ENCODE assay signal across 23 cellular contexts in genomic region chr19:31113250-31113685, GRCh38.
A peak's percentile ranks its signal among the peaks of the same experiment; 100 is the strongest.
DNase-seq lines count a peak whose midpoint lies in the region; ATAC-seq, FAIRE-seq and TF ChIP-seq lines count a peak whose summit lies in the region.
"Had no signal": no experiment of that assay in that cellular context is flagged by ENCODE, and none has a peak within 500 bp of the region (broad histone marks: within the 10 kb centered on the region; RNA-seq: fewer than 3 reads in every experiment).

No MANE protein-coding gene starts in this region.

- TF ChIP-seq EP300 in A549 (IDR thresholded peaks at IDR 0.05): no peak

- H3K4me2 ChIP-seq in A549: peak overlapping the region; percentile 11; the same call in 2 of the 3 replicates

- POLR2A ChIA-PET in A549 (lab: Yijun Ruan, JAX): no interaction called here

- H3K4me3 ChIP-seq in A549: no peak overlapping the region
- H3K4me3 ChIP-seq: adrenal gland, heart left ventricle, suprapubic skin had no signal

- no peak for TF ChIP-seq CTCF in A549 (IDR thresholded peaks at IDR 0.05)

- no peak for TF ChIP-seq RAD21 in A549 (conservative IDR thresholded peaks at IDR 0.05 in 1 of 2, IDR thresholded peaks at IDR 0.05 in 1 of 2)

- peak; percentile 28 to 57; a peak in 5 of 6 replicates for ATAC-seq in A549
- peak; percentile 30; the same call in 2 of the 3 replicates for ATAC-seq in SK-N-SH treated with all-trans-retinoic acid at 6 μM for 48 hours
- ATAC-seq: heart left ventricle had no signal

- peak; percentile 73 for FAIRE-seq in A549 (lab: Jason Lieb, UNC)
- FAIRE-seq: A204.1, RCC 7860 had no signal

- H3K9me3 ChIP-seq in A549: 0 out of 3 replicates have a peak, but pooled peaks cover 4% of the 10 kb centered on the region
- H3K9me3 ChIP-seq: adrenal gland, heart left ventricle, suprapubic skin had no signal

- WGBS in A549 (ENCODE audit: missing lambda C conversion rate): 1% methylated on average over 2 of the region's 2 CpGs

- TF ChIP-seq POLR2A in A549 (IDR thresholded peaks at IDR 0.05; ENCODE audit: low read length): no peak

- no peak overlapping the region for H3K27ac ChIP-seq in A549
- H3K27ac ChIP-seq: adrenal gland, heart left ventricle, suprapubic skin had no signal

- CTCF ChIA-PET in A549 (lab: Yijun Ruan, JAX): interaction anchor here (0.5 to 1.4 kb wide), 3 partner anchors 9 to 90 kb away, joined by 3 to 4 read pairs (median 3); no protein-coding TSS in a partner anchor

- peaks cover 7% of the 10 kb centered on the region; the same call in 2 of the 3 replicates for H3K4me1 ChIP-seq in A549
- H3K4me1 ChIP-seq: adrenal gland, suprapubic skin had no signal

- DNase-seq in A549 (ENCODE audit: low read depth in 1 of 2, low spot score in 1 of 2) (peak in 1 of 2 experiments; percentile 60), HCEC 1CT (peak; percentile 1), kidney glomerular epithelial cell (lab: John Stamatoyannopoulos, UW) (peak; percentile 45), NAMALWA (ENCODE audit: low spot score) (no peak), HuH-7.5 (ENCODE audit: low spot score) (no peak), middle frontal gyrus (ENCODE audit: extremely low spot score, low spot score) (no peak), NCI-H2227 (lab: John Stamatoyannopoulos, UW; ENCODE audit: unreplicated experiment) (no peak)
- DNase-seq: activated CD4-positive, alpha-beta T cell treated with anti-CD3 and anti-CD28 coated beads, Interleukin-2, amount 10 ng/mL, durations not matched to agents 24 days and 14 days; activated CD8-positive, alpha-beta memory T cell treated with anti-CD3 and anti-CD28 coated beads, Interleukin-2, amount 50 U/mL, for 4 hours; activated effector memory CD4-positive, alpha-beta T cell treated with Interleukin-2 at 50 U/mL for 16 hours; adrenal gland; CD4-positive, alpha-beta memory T cell; central memory CD4-positive, alpha-beta T cell; DMS79 treated with DMSO at 0.1 percent for 48 hours; effector CD8-positive, alpha-beta T cell; H9; heart left ventricle; Kasumi-1; NCI-H1417 had no signal

TF ChIP-seq in A549, 52 proteins besides CTCF, POLR2A, EP300 and RAD21:
- TF ChIP-seq CEBPB (IDR thresholded peaks at IDR 0.05): no peak
- no peak for TF ChIP-seq CBX8 (IDR thresholded peaks at IDR 0.05)
- TF ChIP-seq GATA3 (IDR thresholded peaks at IDR 0.05; ENCODE audit: borderline replicate concordance): peak; percentile 82
- TF ChIP-seq BCL3 (IDR thresholded peaks at IDR 0.05): 0 out of 3 replicates have a peak, but pooled peaks have one; percentile 29
- TF ChIP-seq ZNF302 (CRISPR knock-in tag; IDR thresholded peaks at IDR 0.05): no peak
- no peak for TF ChIP-seq NFE2L2 (conservative IDR thresholded peaks at IDR 0.05; ENCODE audit: low read length)
- TF ChIP-seq MAZ (IDR thresholded peaks at IDR 0.05; ENCODE audit: borderline replicate concordance, low read depth, low read length): no peak
- no peak for TF ChIP-seq FOSB (CRISPR knock-in tag; IDR thresholded peaks at IDR 0.05)
- no peak for TF ChIP-seq FOSL2 (IDR thresholded peaks at IDR 0.05)
- TF ChIP-seq FOSL2 (CRISPR knock-in tag; IDR thresholded peaks at IDR 0.05): peak; percentile 47
- TF ChIP-seq MAFK (IDR thresholded peaks at IDR 0.05; ENCODE audit: partially characterized antibody): no peak
- TF ChIP-seq RNF2 (IDR thresholded peaks at IDR 0.05; ENCODE audit: borderline replicate concordance, low read depth): no peak
TF ChIP-seq in A549: peak in this region for 3.

TF ChIP-seq in SK-N-SH treated with all-trans-retinoic acid at 6 μM for 48 hours, 23 proteins besides CTCF, POLR2A, EP300 and RAD21:
- peak; percentile 43; the same call in 1 of the 2 replicates for TF ChIP-seq TSHZ2 (CRISPR knock-in tag; IDR thresholded peaks at IDR 0.05)
- TF ChIP-seq ESRRG (CRISPR knock-in tag; IDR thresholded peaks at IDR 0.05): no peak

Comparison
In these comparisons a context has a peak if more than half of its experiments do, and no peak if none do; other contexts are left out.
1. DNase-seq: peak in HCEC 1CT (single experiment) and kidney glomerular epithelial cell (single experiment); none in NAMALWA (single experiment), HuH-7.5 (single experiment), middle frontal gyrus (single experiment) and NCI-H2227 (single experiment).